Comparison of ENCODE assay signal across 20 cellular contexts in genomic region chr12:53976172-53976822, GRCh38. TPM values are rescaled to one million over a fixed set of nuclear protein-coding genes. Genes with fewer than 3 reads are reported as not detected.
DNase-seq lines count a peak whose midpoint lies in the region; ATAC-seq, FAIRE-seq and TF ChIP-seq lines count a peak whose summit lies in the region.
"Had no signal": no experiment of that assay in that cellular context is flagged by ENCODE, and none has a peak within 500 bp of the region (broad histone marks: within the 10 kb centered on the region; RNA-seq: fewer than 3 reads in every experiment).

No MANE protein-coding gene starts in this region.

- peaks cover 1% of the 10 kb centered on the region; the same call in 1 of the 2 replicates for H3K23me2 ChIP-seq in H1 (ENCODE audit: low read depth, low read length)

- H3K27ac Mint-ChIP-seq in Caco-2 (ENCODE audit: unreplicated experiment), result no peak overlapping the region
- no peak overlapping the region for H3K27ac Mint-ChIP-seq in activated T-cell treated with anti-CD3 and anti-CD28 coated beads, Interleukin-2, amount 50 U/mL, for 72 hours
- H3K27ac Mint-ChIP-seq: mesothelial cell of epicardium had no signal

- peak overlapping the region; percentile 64; the same call in 1 of the 2 replicates for H3K27ac ChIP-seq in HEK293 (ENCODE audit: extremely low read depth, low read depth, low read length)
- H3K27ac ChIP-seq in H1 (ENCODE audit: low read depth, low read length), result no peak overlapping the region
- H3K27ac ChIP-seq in gastrocnemius medialis, result peak overlapping the region; percentile 26 to 67 (median 40)
- H3K27ac ChIP-seq in testis, result no peak overlapping the region
- H3K27ac ChIP-seq: right lobe of liver had no signal

- H2BK120ac ChIP-seq in H1 (replicated peaks; ENCODE audit: low read depth, low read length), result no peak overlapping the region

- no peak overlapping the region for H2BK12ac ChIP-seq in H1 (ENCODE audit: low read depth, low read length)

- H3K27me3 ChIP-seq in Caco-2 (replicated peaks; ENCODE audit: control insufficient read depth, insufficient read depth, low read length) (no peaks in the 10 kb centered on the region), H1 (replicated peaks in 1 of 4; ENCODE audit: control insufficient read depth in 3 of 4, extremely low read depth in 1 of 4, insufficient read depth in 3 of 4, low read length in 3 of 4) (peaks cover 96 to 100% (median 99%) of the 10 kb centered on the region in 4 experiments), gastrocnemius medialis (peaks cover 72 to 94% (median 86%) of the 10 kb centered on the region in 3 donors), testis (peaks cover 10% of the 10 kb centered on the region)

- no peak overlapping the region for H4K8ac ChIP-seq in H1 (ENCODE audit: extremely low read depth, insufficient read depth, low read length)

- TF ChIP-seq EP300 in H1 (IDR thresholded peaks at IDR 0.05; ENCODE audit: borderline replicate concordance in 1 of 2, low read depth in 2 of 2, low read length in 2 of 2), result no peak

- H2BK5ac ChIP-seq in H1 (ENCODE audit: low read depth, low read length), result no peak overlapping the region

- no peaks in the 10 kb centered on the region for H3K27me3 Mint-ChIP-seq in Caco-2 (ENCODE audit: insufficient read depth, unreplicated experiment)
- peaks cover 85% of the 10 kb centered on the region for H3K27me3 Mint-ChIP-seq in activated T-cell treated with anti-CD3 and anti-CD28 coated beads, Interleukin-2, amount 50 U/mL, for 72 hours (ENCODE audit: low read depth)

- DNase-seq in Caco-2 (no peak), H1 (ENCODE audit: low read depth in 1 of 2, low spot score in 2 of 2) (no peak), gastrocnemius medialis (no peak), testis (no peak), NCI-H82 treated with DMSO at 0.1 percent for 48 hours (lab: John Stamatoyannopoulos, UW; ENCODE audit: unreplicated experiment) (no peak)
- DNase-seq in activated T-cell treated with anti-CD3 and anti-CD28 coated beads, Interleukin-2, amount 50 U/mL, for 72 hours, result no peak
- DNase-seq: activated gamma-delta T cell treated with Interleukin-2 at 50 U/mL for 16 hours, anterior cingulate cortex, C1 segment of cervical spinal cord, DMS79 treated with DMSO at 0.1 percent for 48 hours, MM.1S, NCI-H2029, NCI-H510A, occipital lobe, Right ventricle myocardium superior, T1000 had no signal

- H3K36me3 Mint-ChIP-seq in Caco-2 (ENCODE audit: insufficient read depth, unreplicated experiment), result no peaks in the 10 kb centered on the region
- H3K36me3 Mint-ChIP-seq in activated T-cell treated with anti-CD3 and anti-CD28 coated beads, Interleukin-2, amount 50 U/mL, for 72 hours (ENCODE audit: insufficient read depth in 2 of 2), result peaks cover 3% of the 10 kb centered on the region in 2 donors

- H4K91ac ChIP-seq in H1 (replicated peaks; ENCODE audit: insufficient read length, low read length), result no peak overlapping the region

- no peak overlapping the region; a peak in 1 of 4 replicates for H3K4me2 ChIP-seq in H1 (ENCODE audit: insufficient read depth in 1 of 2, low read depth in 2 of 2, low read length in 2 of 2)

- no TSS peak for BruUV-seq in Caco-2 (replicated peaks; lab: Mats Ljungman, UMichigan)

- no peak overlapping the region for H2BK20ac ChIP-seq in H1 (ENCODE audit: low read length)

- H4K5ac ChIP-seq in H1 (ENCODE audit: insufficient read length, low read depth, low read length), result no peak overlapping the region

- FAIRE-seq in H1 (lab: Jason Lieb, UNC), result no peak

- H3K4me3 ChIP-seq in Caco-2 (ENCODE audit: low read depth, low read length) (no peak overlapping the region), HEK293 (ENCODE audit: low read depth, low read length) (no peak overlapping the region), H1 (ENCODE audit: extremely low read depth in 1 of 4, insufficient read depth in 2 of 4, low read depth in 3 of 4, low read length in 4 of 4) (no peak overlapping the region), gastrocnemius medialis (no peak overlapping the region), testis (no peak overlapping the region)
- H3K4me3 ChIP-seq: right lobe of liver had no signal

- peaks cover 17 to 27% of the 10 kb centered on the region in 2 experiments for H4K20me1 ChIP-seq in H1 (replicated peaks in 1 of 2; ENCODE audit: control insufficient read depth in 1 of 2, insufficient read depth in 2 of 2, low read length in 2 of 2)

- peak overlapping the region; percentile 83 for H3K4me3 Mint-ChIP-seq in Caco-2 (ENCODE audit: unreplicated experiment)
- H3K4me3 Mint-ChIP-seq in activated T-cell treated with anti-CD3 and anti-CD28 coated beads, Interleukin-2, amount 50 U/mL, for 72 hours, result no peak overlapping the region

- POLR2A ChIA-PET in Caco-2 (lab: Charles Lee), result no interaction called here
- POLR2A ChIA-PET in HEK293 (lab: Yijun Ruan, JAX), result interaction anchor here (0.6 to 0.9 kb wide), 3 partner anchors 9 to 19 kb away, joined by 3 to 4 read pairs (median 4); no protein-coding TSS in a partner anchor
- POLR2A ChIA-PET in H1 (lab: Charles Lee; ENCODE audit: partially characterized antibody), result no interaction called here

- no peak for ATAC-seq in gastrocnemius medialis
- ATAC-seq in activated T-cell treated with anti-CD3 and anti-CD28 coated beads, Interleukin-2, amount 50 U/mL, for 72 hours (replicated peaks in 1 of 2), result no peak
- ATAC-seq: right lobe of liver had no signal

- peaks cover 23% of the 10 kb centered on the region for H3K4me1 Mint-ChIP-seq in Caco-2 (ENCODE audit: low read depth, unreplicated experiment)
- peaks cover 28% of the 10 kb centered on the region for H3K4me1 Mint-ChIP-seq in activated T-cell treated with anti-CD3 and anti-CD28 coated beads, Interleukin-2, amount 50 U/mL, for 72 hours (ENCODE audit: low read depth)

- 15% methylated on average over 21 of the region's 21 CpGs; no CpG with 5 or more reads in 1 of the 2 experiments for WGBS in H1 (ENCODE audit: extremely low coverage in 1 of 2, insufficient coverage in 1 of 2, insufficient read length in 1 of 2, insufficient replicate concordance in 2 of 2, low coverage in 1 of 2, low lambda C conversion rate in 2 of 2, missing lambda C conversion rate in 1 of 2), 2 experiments
- 18 to 34% methylated on average over 21 of the region's 21 CpGs for WGBS in testis, 2 donors

- TF ChIP-seq CTCF in Caco-2 (IDR thresholded peaks at IDR 0.05; ENCODE audit: insufficient read depth in 1 of 2, low read depth in 1 of 2, low read length in 1 of 2, severe bottlenecking in 1 of 2, unreplicated experiment in 1 of 2), result no peak
- TF ChIP-seq CTCF in HEK293 (tag by site-specific recombination; IDR thresholded peaks at IDR 0.05), result no peak
- TF ChIP-seq CTCF in H1 (IDR thresholded peaks at IDR 0.05; ENCODE audit: control extremely low read depth in 1 of 3, insufficient read depth in 1 of 3, low read depth in 1 of 3, low read length in 3 of 3), result no peak
- TF ChIP-seq CTCF in gastrocnemius medialis (IDR thresholded peaks at IDR 0.05 in 4 of 5, conservative IDR thresholded peaks at IDR 0.05 in 1 of 5), result no peak
- no peak for TF ChIP-seq CTCF in testis (IDR thresholded peaks at IDR 0.05)

- H3K9ac ChIP-seq in H1 (replicated peaks in 1 of 4; ENCODE audit: extremely low read depth in 1 of 4, low read depth in 3 of 4, low read length in 3 of 4), result no peak overlapping the region

- no peak overlapping the region for H3K14ac ChIP-seq in H1 (ENCODE audit: insufficient read length)

- CTCF ChIA-PET in Caco-2 (lab: Charles Lee) (no interaction called here), HEK293 (lab: Yijun Ruan, JAX) (interaction anchor here (0.5 to 0.8 kb wide), 4 partner anchors 99 to 643 kb away, joined by 3 to 5 read pairs (median 3); no protein-coding TSS in a partner anchor), H1 (lab: Charles Lee; ENCODE audit: partially characterized antibody) (interaction anchor here (1.2 to 1.9 kb wide), 4 partner anchors 8 to 32 kb away, joined by 3 to 7 read pairs (median 4); partner anchors contain the start of genes HOXC10 and HOXC8)

- no peaks in the 10 kb centered on the region for H3K9me3 Mint-ChIP-seq in Caco-2 (ENCODE audit: unreplicated experiment)
- no peaks in the 10 kb centered on the region for H3K9me3 Mint-ChIP-seq in activated T-cell treated with anti-CD3 and anti-CD28 coated beads, Interleukin-2, amount 50 U/mL, for 72 hours
- H3K9me3 Mint-ChIP-seq: mesothelial cell of epicardium had no signal

- H3K79me1 ChIP-seq in H1 (ENCODE audit: low read depth, low read length), result no peaks in the 10 kb centered on the region

- H3K18ac ChIP-seq in H1 (ENCODE audit: extremely low read depth, low read length), result no peak overlapping the region

- no peak overlapping the region for H3K23ac ChIP-seq in H1 (ENCODE audit: insufficient read length)

- no peak overlapping the region; the same call in 1 of the 2 replicates for H2AK5ac ChIP-seq in H1 (ENCODE audit: low read depth, low read length)

- intact Hi-C loops in Caco-2 (cut with micrococcal nuclease; ENCODE audit: unreplicated experiment), result loop anchor here (5.0 kb wide), 1 partner anchor 41 kb away; no protein-coding TSS in a partner anchor
- intact Hi-C loops in gastrocnemius medialis (cut with DNase I; ENCODE audit: low total_unique reads), result no loop called here
- intact Hi-C loops in testis (cut with DNase I; ENCODE audit: low total_unique reads), result no loop called here

- no peaks in the 10 kb centered on the region for H3K9me3 ChIP-seq in Caco-2
- no peaks in the 10 kb centered on the region for H3K9me3 ChIP-seq in HEK293 (ENCODE audit: control insufficient read depth, insufficient read depth, low read depth, low read length)
- H3K9me3 ChIP-seq in H1 (ENCODE audit: insufficient read depth in 2 of 2, low read depth in 1 of 2, low read length in 1 of 2), result 0 out of 4 replicates have a peak, but pooled peaks cover 0 to 2% of the 10 kb centered on the region in 2 experiments
- H3K9me3 ChIP-seq in gastrocnemius medialis, result no peaks in the 10 kb centered on the region
- H3K9me3 ChIP-seq in testis, result no peaks in the 10 kb centered on the region
- H3K9me3 ChIP-seq: right lobe of liver had no signal

- no peak overlapping the region for H3K4ac ChIP-seq in H1 (replicated peaks; ENCODE audit: insufficient read length, low read depth, low read length)

- H3K4me1 ChIP-seq in Caco-2 (peaks cover 30% of the 10 kb centered on the region), HEK293 (ENCODE audit: control insufficient read depth, insufficient read depth, low read length) (peaks cover 54% of the 10 kb centered on the region), H1 (replicated peaks in 1 of 4; ENCODE audit: control insufficient read depth in 3 of 4, insufficient read depth in 4 of 4, low read length in 3 of 4) (peaks cover 0 to 10% (median 4%) of the 10 kb centered on the region in 4 experiments; a peak in 6 of 7 replicates), gastrocnemius medialis (peaks cover 7 to 42% of the 10 kb centered on the region in 2 donors), testis (peaks cover 12% of the 10 kb centered on the region)

- H2AFZ ChIP-seq in H1 (ENCODE audit: low read length), result no peak overlapping the region

- H3K56ac ChIP-seq in H1 (replicated peaks; ENCODE audit: insufficient read length, low read depth, low read length), result no peak overlapping the region

- H3K36me3 ChIP-seq in Caco-2 (ENCODE audit: control insufficient read depth, insufficient read depth, low read length), result no peaks in the 10 kb centered on the region
- no peaks in the 10 kb centered on the region for H3K36me3 ChIP-seq in HEK293 (ENCODE audit: control insufficient read depth in 2 of 2, insufficient read depth in 1 of 2, low read length in 2 of 2)
- H3K36me3 ChIP-seq in H1 (ENCODE audit: control insufficient read depth in 2 of 4, insufficient read depth in 4 of 4, low read length in 3 of 4), result peaks cover 0 to 3% (median 0%) of the 10 kb centered on the region in 4 experiments; a peak in 1 of 8 replicates
- no peaks in the 10 kb centered on the region for H3K36me3 ChIP-seq in gastrocnemius medialis
- H3K36me3 ChIP-seq in testis (ENCODE audit: low read depth, missing control alignments), result no peaks in the 10 kb centered on the region
- H3K36me3 ChIP-seq: right lobe of liver had no signal

- no peaks in the 10 kb centered on the region for H3K79me2 ChIP-seq in H1 (ENCODE audit: control insufficient read depth in 1 of 2, insufficient read depth in 2 of 2, low read length in 2 of 2)

- no peak overlapping the region for H2BK15ac ChIP-seq in H1 (ENCODE audit: low read length)

- no peak for TF ChIP-seq RAD21 in H1 (IDR thresholded peaks at IDR 0.05 in 1 of 2, conservative IDR thresholded peaks at IDR 0.05 in 1 of 2; ENCODE audit: low read depth in 2 of 2, low read length in 2 of 2)

- in situ Hi-C loops in gastrocnemius medialis (cut with MboI; ENCODE audit: low sequenced_read_pairs in 4 of 4), result loop anchor here in 3 of 4 donors (25.0 kb wide), 3 partner anchors 236 to 1736 kb away; partner anchors contain the start of genes GPR84 (in 2 of the 3), BLOC1S1 (in 1 of the 3), ITGA7 (in 1 of the 3) and RDH5 (in 1 of the 3)

- no peak for TF ChIP-seq POLR2A in H1 (IDR thresholded peaks at IDR 0.05; ENCODE audit: control extremely low read depth in 1 of 2, low read depth in 2 of 2, low read length in 2 of 2)
- no peak for TF ChIP-seq POLR2A in gastrocnemius medialis (IDR thresholded peaks at IDR 0.05)
- no peak for TF ChIP-seq POLR2A in testis (IDR thresholded peaks at IDR 0.05)

RNA-seq across cellular contexts. Expression of gene HOTAIR, which starts 1.5 kb away (rescaled TPM):
- 1.6 and 1.9 TPM in 2 replicates for total RNA-seq in Caco-2 (2022)
- total RNA-seq in H1 (2021; fragmentation: NEBNext Ultra II Directional; extraction: Animal tissue kit (Norgen Biotek cat#: 25700)), result not detected in 2 replicates
- polyA plus RNA-seq in H1 (2011; rRNA removed), result not detected in 2 replicates
- polyA plus RNA-seq in H1 (2011; cell fraction: cytosol; rRNA removed), result not detected
- not detected for polyA plus RNA-seq in H1 (2011; cell fraction: nucleus; rRNA removed)
- not detected in 4 replicates for polyA plus RNA-seq in H1 (2012, experiment 1 of 2)
- not detected for polyA plus RNA-seq in H1 (2012, experiment 2 of 2)
- polyA plus RNA-seq in H1 (2013, experiment 1 of 2), result not detected
- not detected for polyA plus RNA-seq in H1 (2013, experiment 2 of 2)
- not detected in 2 replicates for polyA minus RNA-seq in H1 (2011; rRNA and poly(A)+ RNA removed)
- polyA minus RNA-seq in H1 (2011; cell fraction: cytosol; rRNA and poly(A)+ RNA removed), result not detected
- not detected for polyA minus RNA-seq in H1 (2011; cell fraction: nucleus; rRNA and poly(A)+ RNA removed)
- total RNA-seq in gastrocnemius medialis, result under 1 TPM in 3 of 4 donors, not detected in 1; 0.35 to 0.83 (median 0.56) TPM
- 1 to 10 TPM; 3.4 to 8.6 TPM for total RNA-seq in testis
- polyA plus RNA-seq in testis (ENCODE audit: insufficient read depth, low read depth, low replicate concordance), result 3.1 TPM
- not detected for total RNA-seq in activated T-cell treated with anti-CD3 and anti-CD28 coated beads, Interleukin-2, amount 50 U/mL, for 72 hours
- total RNA-seq: cerebellum, occipital lobe, right lobe of liver, Right ventricle myocardium superior had no signal

RNA-seq across cellular contexts. Expression of gene HOXC11, which starts 3.4 kb away (rescaled TPM):
- total RNA-seq in Caco-2 (2022) (1.7 and 2.2 TPM in 2 replicates), gastrocnemius medialis (1 to 10 TPM in 1 of 4 donors, under 1 TPM in 3; 0.24 to 1.1 (median 0.44) TPM), testis (1 to 10 TPM in 1 of 2 donors, under 1 TPM in 1; 0.25 to 1.1 TPM)
- total RNA-seq in H1 (2021; fragmentation: NEBNext Ultra II Directional; extraction: Animal tissue kit (Norgen Biotek cat#: 25700)), result not detected in 2 replicates
- polyA plus RNA-seq in H1 (2011; rRNA removed) (not detected in 2 replicates), testis (ENCODE audit: insufficient read depth, low read depth, low replicate concordance) (0.18 TPM)
- polyA plus RNA-seq in H1 (2011; cell fraction: cytosol; rRNA removed), result not detected
- not detected for polyA plus RNA-seq in H1 (2011; cell fraction: nucleus; rRNA removed)
- polyA plus RNA-seq in H1 (2012, experiment 1 of 2), result not detected in 4 replicates
- not detected for polyA plus RNA-seq in H1 (2012, experiment 2 of 2)
- not detected for polyA plus RNA-seq in H1 (2013, experiment 1 of 2)
- polyA plus RNA-seq in H1 (2013, experiment 2 of 2), result not detected
- not detected in 2 replicates for polyA minus RNA-seq in H1 (2011; rRNA and poly(A)+ RNA removed)
- 0.88 TPM for polyA minus RNA-seq in H1 (2011; cell fraction: cytosol; rRNA and poly(A)+ RNA removed)
- 0.40 TPM for polyA minus RNA-seq in H1 (2011; cell fraction: nucleus; rRNA and poly(A)+ RNA removed)
- total RNA-seq in activated T-cell treated with anti-CD3 and anti-CD28 coated beads, Interleukin-2, amount 50 U/mL, for 72 hours, result not detected
- total RNA-seq: cerebellum, occipital lobe, right lobe of liver, Right ventricle myocardium superior had no signal

RNA-seq across cellular contexts. Expression of gene HOXC10, which starts 8.6 kb away (rescaled TPM):
- total RNA-seq in Caco-2 (2022), result 4.0 and 4.5 TPM in 2 replicates
- total RNA-seq in H1 (2021; fragmentation: NEBNext Ultra II Directional; extraction: Animal tissue kit (Norgen Biotek cat#: 25700)), result not detected in 2 replicates
- polyA plus RNA-seq in H1 (2011; rRNA removed), result not detected in 2 replicates
- polyA plus RNA-seq in H1 (2011; cell fraction: cytosol; rRNA removed), result not detected
- polyA plus RNA-seq in H1 (2011; cell fraction: nucleus; rRNA removed), result not detected
- not detected in 4 replicates for polyA plus RNA-seq in H1 (2012, experiment 1 of 2)
- polyA plus RNA-seq in H1 (2012, experiment 2 of 2), result 0.20 TPM
- not detected for polyA plus RNA-seq in H1 (2013, experiment 1 of 2)
- not detected for polyA plus RNA-seq in H1 (2013, experiment 2 of 2)
- polyA minus RNA-seq in H1 (2011; rRNA and poly(A)+ RNA removed), result not detected in 2 replicates
- polyA minus RNA-seq in H1 (2011; cell fraction: cytosol; rRNA and poly(A)+ RNA removed), result not detected
- not detected for polyA minus RNA-seq in H1 (2011; cell fraction: nucleus; rRNA and poly(A)+ RNA removed)
- total RNA-seq in gastrocnemius medialis, result 10 to 100 TPM; 23.9 to 48.3 (median 40.3) TPM
- 1 to 10 TPM; 1.4 to 2.6 TPM for total RNA-seq in testis
- polyA plus RNA-seq in testis (ENCODE audit: insufficient read depth, low read depth, low replicate concordance), result 4.3 TPM
- not detected for total RNA-seq in activated T-cell treated with anti-CD3 and anti-CD28 coated beads, Interleukin-2, amount 50 U/mL, for 72 hours
- total RNA-seq: cerebellum, occipital lobe, right lobe of liver, Right ventricle myocardium superior had no signal

RNA-seq across cellular contexts. Expression of gene HOXC12, which starts 21.6 kb away (rescaled TPM):
- total RNA-seq in Caco-2 (2022) (9.4 and 10.3 TPM in 2 replicates), gastrocnemius medialis (not detected), testis (under 1 TPM in 1 of 2 donors, not detected in 1; 0.06 TPM)
- total RNA-seq in H1 (2021; fragmentation: NEBNext Ultra II Directional; extraction: Animal tissue kit (Norgen Biotek cat#: 25700)), result not detected in 2 replicates
- polyA plus RNA-seq in H1 (2011; rRNA removed) (not detected in 2 replicates), testis (ENCODE audit: insufficient read depth, low read depth, low replicate concordance) (not detected)
- polyA plus RNA-seq in H1 (2011; cell fraction: cytosol; rRNA removed), result not detected
- not detected for polyA plus RNA-seq in H1 (2011; cell fraction: nucleus; rRNA removed)
- polyA plus RNA-seq in H1 (2012, experiment 1 of 2), result not detected in 4 replicates
- polyA plus RNA-seq in H1 (2012, experiment 2 of 2), result not detected
- polyA plus RNA-seq in H1 (2013, experiment 1 of 2), result not detected
- not detected for polyA plus RNA-seq in H1 (2013, experiment 2 of 2)
- polyA minus RNA-seq in H1 (2011; rRNA and poly(A)+ RNA removed), result not detected in 2 replicates
- polyA minus RNA-seq in H1 (2011; cell fraction: cytosol; rRNA and poly(A)+ RNA removed), result not detected
- polyA minus RNA-seq in H1 (2011; cell fraction: nucleus; rRNA and poly(A)+ RNA removed), result not detected
- not detected for total RNA-seq in activated T-cell treated with anti-CD3 and anti-CD28 coated beads, Interleukin-2, amount 50 U/mL, for 72 hours
- total RNA-seq: cerebellum, mesothelial cell of epicardium, occipital lobe, right lobe of liver, Right ventricle myocardium superior had no signal

RNA-seq across cellular contexts. Expression of gene HOXC9, which starts 23.7 kb away (rescaled TPM):
- 2.9 and 3.1 TPM in 2 replicates for total RNA-seq in Caco-2 (2022)
- total RNA-seq in H1 (2021; fragmentation: NEBNext Ultra II Directional; extraction: Animal tissue kit (Norgen Biotek cat#: 25700)), result not detected in 2 replicates
- not detected in 2 replicates for polyA plus RNA-seq in H1 (2011; rRNA removed)
- not detected for polyA plus RNA-seq in H1 (2011; cell fraction: cytosol; rRNA removed)
- not detected for polyA plus RNA-seq in H1 (2011; cell fraction: nucleus; rRNA removed)
- not detected in 4 replicates for polyA plus RNA-seq in H1 (2012, experiment 1 of 2)
- polyA plus RNA-seq in H1 (2012, experiment 2 of 2), result not detected
- not detected for polyA plus RNA-seq in H1 (2013, experiment 1 of 2)
- not detected for polyA plus RNA-seq in H1 (2013, experiment 2 of 2)
- not detected in 2 replicates for polyA minus RNA-seq in H1 (2011; rRNA and poly(A)+ RNA removed)
- not detected for polyA minus RNA-seq in H1 (2011; cell fraction: cytosol; rRNA and poly(A)+ RNA removed)
- not detected for polyA minus RNA-seq in H1 (2011; cell fraction: nucleus; rRNA and poly(A)+ RNA removed)
- 10 to 100 TPM; 13.6 to 37.7 (median 26.3) TPM for total RNA-seq in gastrocnemius medialis
- total RNA-seq in testis, result 1 to 10 TPM; 6.6 to 7.8 TPM
- 2.4 TPM for polyA plus RNA-seq in testis (ENCODE audit: insufficient read depth, low read depth, low replicate concordance)
- total RNA-seq in activated T-cell treated with anti-CD3 and anti-CD28 coated beads, Interleukin-2, amount 50 U/mL, for 72 hours, result not detected
- total RNA-seq: cerebellum, occipital lobe, right lobe of liver, Right ventricle myocardium superior had no signal

Comparison
In these comparisons a context has a peak if more than half of its experiments do, and no peak if none do; other contexts are left out.
1. H3K27ac ChIP-seq: peak in HEK293 (single experiment) and gastrocnemius medialis (4 of 4); none in H1 (single experiment) and testis (0 of 2).